ENCODE assay signal across 8 cellular contexts in genomic region chr14:75068294-75069020, GRCh38. TPM values are rescaled to one million over a fixed set of nuclear protein-coding genes. Genes with fewer than 3 reads are reported as not detected.
DNase-seq lines count a peak whose midpoint lies in the region; ATAC-seq and TF ChIP-seq lines count a peak whose summit lies in the region.

No MANE protein-coding gene starts in this region.

- H3K4me3 ChIP-seq in AG10803 (ENCODE audit: low read length) (peak overlapping the region; percentile 71), coronary artery (peak overlapping the region; percentile 63), muscle layer of duodenum (ENCODE audit: low read depth in 1 of 2, low read length in 2 of 2) (peak overlapping the region; percentile 57 to 85)

- H3K4me3 Mint-ChIP-seq in mesothelial cell of epicardium, result no peak overlapping the region
- no peak overlapping the region for H3K4me3 Mint-ChIP-seq in stimulated activated memory B cell treated with anti-CD40 and anti-IgM and Interleukin-4, amounts not matched to agents 10 μg/mL and 1 μg/mL and 100 μg/mL, for 72 hours

- H3K36me3 ChIP-seq in KOPT-K1 (ENCODE audit: insufficient read depth, low read length) (no peaks in the 10 kb centered on the region), muscle layer of duodenum (ENCODE audit: control insufficient read depth in 1 of 2, insufficient read depth in 2 of 2, low read length in 2 of 2) (no peaks in the 10 kb centered on the region)

- ATAC-seq in stimulated activated memory B cell treated with anti-CD40 and anti-IgM and Interleukin-4, amounts not matched to agents 10 μg/mL and 1 μg/mL and 100 μg/mL, for 72 hours, result no peak

- H3K36me3 Mint-ChIP-seq in mesothelial cell of epicardium, result no peaks in the 10 kb centered on the region
- H3K36me3 Mint-ChIP-seq in stimulated activated memory B cell treated with anti-CD40 and anti-IgM and Interleukin-4, amounts not matched to agents 10 μg/mL and 1 μg/mL and 100 μg/mL, for 72 hours, result no peaks in the 10 kb centered on the region

- H3K9me3 ChIP-seq in KOPT-K1 (ENCODE audit: insufficient read depth, low read length, poor library complexity, severe bottlenecking), result no peaks in the 10 kb centered on the region
- no peaks in the 10 kb centered on the region for H3K9me3 ChIP-seq in muscle layer of duodenum (ENCODE audit: control insufficient read depth in 1 of 2, low read length in 2 of 2)

- peaks cover 8 to 20% of the 10 kb centered on the region in 2 donors for H3K4me1 ChIP-seq in muscle layer of duodenum (ENCODE audit: control insufficient read depth in 1 of 2, insufficient read depth in 2 of 2, low read length in 2 of 2)

- no peak overlapping the region for H3K27ac Mint-ChIP-seq in mesothelial cell of epicardium
- H3K27ac Mint-ChIP-seq in stimulated activated memory B cell treated with anti-CD40 and anti-IgM and Interleukin-4, amounts not matched to agents 10 μg/mL and 1 μg/mL and 100 μg/mL, for 72 hours, result no peak overlapping the region

- no peak for TF ChIP-seq CTCF in AG10803 (conservative IDR thresholded peaks at IDR 0.05; ENCODE audit: low read length)
- TF ChIP-seq CTCF in coronary artery (IDR thresholded peaks at IDR 0.05), result no peak
- TF ChIP-seq CTCF in mesothelial cell of epicardium (IDR thresholded peaks at IDR 0.05; ENCODE audit: unreplicated experiment), result no peak

- H3K27me3 ChIP-seq in muscle layer of duodenum (ENCODE audit: low read depth, low read length), result no peaks in the 10 kb centered on the region

- H3K27me3 Mint-ChIP-seq in mesothelial cell of epicardium (ENCODE audit: low read depth), result no peaks in the 10 kb centered on the region
- no peaks in the 10 kb centered on the region for H3K27me3 Mint-ChIP-seq in stimulated activated memory B cell treated with anti-CD40 and anti-IgM and Interleukin-4, amounts not matched to agents 10 μg/mL and 1 μg/mL and 100 μg/mL, for 72 hours

- DNase-seq in AG10803 (ENCODE audit: low read depth) (no peak), coronary artery (ENCODE audit: low spot score) (no peak), mesothelial cell of epicardium (ENCODE audit: low spot score in 2 of 2, unreplicated experiment in 2 of 2) (no peak), NCI-H1930 (lab: John Stamatoyannopoulos, UW) (no peak)
- no peak for DNase-seq in activated CD4-positive, CD25-positive, alpha-beta regulatory T cell (lab: John Stamatoyannopoulos, UW)

- H3K27ac ChIP-seq in KOPT-K1 (ENCODE audit: low read depth, low read length, poor library complexity, severe bottlenecking) (peak overlapping the region; percentile 13), coronary artery (peak overlapping the region; percentile 50 to 91), muscle layer of duodenum (ENCODE audit: low read length) (peak overlapping the region; percentile 89)

- no peaks in the 10 kb centered on the region for H3K9me3 Mint-ChIP-seq in mesothelial cell of epicardium
- no peaks in the 10 kb centered on the region for H3K9me3 Mint-ChIP-seq in stimulated activated memory B cell treated with anti-CD40 and anti-IgM and Interleukin-4, amounts not matched to agents 10 μg/mL and 1 μg/mL and 100 μg/mL, for 72 hours

- H3K4me1 Mint-ChIP-seq in mesothelial cell of epicardium, result peaks cover 14% of the 10 kb centered on the region
- H3K4me1 Mint-ChIP-seq in stimulated activated memory B cell treated with anti-CD40 and anti-IgM and Interleukin-4, amounts not matched to agents 10 μg/mL and 1 μg/mL and 100 μg/mL, for 72 hours, result peaks cover 15% of the 10 kb centered on the region

RNA-seq across cellular contexts. Expression of gene ZC2HC1C, which starts 1.0 kb away (rescaled TPM):
- 2.3 to 3.6 TPM (median 2.4 TPM) in 3 replicates for total RNA-seq in mesothelial cell of epicardium

RNA-seq across cellular contexts. Expression of gene ACYP1, which starts 4.6 kb away (rescaled TPM):
- total RNA-seq in mesothelial cell of epicardium, result 16.7 to 17.5 TPM (median 17.3 TPM) in 3 replicates

RNA-seq across cellular contexts. Expression of gene MLH3, which starts 17.2 kb away (rescaled TPM):
- 40.3 to 47.4 TPM (median 47.0 TPM) in 3 replicates for total RNA-seq in mesothelial cell of epicardium

RNA-seq across cellular contexts. Expression of gene NEK9, which starts 58.4 kb away (rescaled TPM):
- 116 to 133 TPM (median 121 TPM) in 3 replicates for total RNA-seq in mesothelial cell of epicardium

Comparison
In these comparisons a context has a peak if more than half of its experiments do, and no peak if none do; other contexts are left out.
1. H3K27ac ChIP-seq: peak in every context shown above with its lines; median percentile 89 in muscle layer of duodenum; 70 in coronary artery; 13 in KOPT-K1.